8 cellular contexts compared by ENCODE assay signal in the genomic region with DNA sequence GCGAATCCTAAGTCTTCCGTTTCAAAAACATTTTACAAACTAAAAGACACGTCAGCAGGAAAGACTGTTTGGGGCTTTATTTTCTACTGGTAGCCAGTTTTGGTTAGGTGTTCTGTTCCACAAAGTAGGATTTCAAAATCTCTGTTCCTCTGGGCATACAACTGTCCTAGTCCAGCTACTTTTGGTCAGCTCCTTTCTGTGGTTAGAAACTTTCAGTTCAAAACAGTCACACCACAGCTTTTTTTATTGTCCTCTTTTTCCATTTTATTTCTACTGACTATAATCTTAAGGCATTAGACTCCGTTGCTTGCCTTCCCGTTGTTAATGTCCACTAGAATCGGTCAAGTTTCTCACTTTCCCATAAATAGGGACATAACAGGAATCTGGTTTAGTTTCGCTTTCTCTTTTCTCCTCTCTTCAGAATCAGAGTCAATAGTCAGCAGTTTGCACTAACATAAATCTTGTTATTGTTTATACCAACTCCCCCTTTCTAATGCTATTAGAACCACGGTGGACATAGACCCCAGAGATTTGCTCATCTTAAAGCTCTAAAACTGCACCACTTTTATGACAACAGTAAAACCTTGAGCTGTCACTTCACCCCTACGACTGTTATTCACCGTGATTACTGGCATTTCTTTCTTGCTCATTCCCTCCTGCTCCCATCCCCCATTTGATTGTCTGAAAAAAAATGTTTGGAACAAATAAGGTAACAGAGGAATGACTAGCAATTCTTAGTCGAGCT. TPM values are rescaled to one million over a fixed set of nuclear protein-coding genes. Genes with fewer than 3 reads are reported as not detected.
DNase-seq lines count a peak whose midpoint lies in the region; ATAC-seq, FAIRE-seq and TF ChIP-seq lines count a peak whose summit lies in the region.

No MANE protein-coding gene starts in this region.

- in situ Hi-C loops in brain microvascular endothelial cell (cut with HindIII; ENCODE audit: low pct_ligation_motif_present, low sequenced_read_pairs) = no loop called here

- H3K4me3 ChIP-seq in LNCaP clone FGC (ENCODE audit: low read depth, low read length) = peak overlapping the region; percentile 44
- peak overlapping the region; percentile 49 for H3K4me3 ChIP-seq in brain microvascular endothelial cell (ENCODE audit: low read depth, low read length)
- H3K4me3 ChIP-seq in lower lobe of right lung = peak overlapping the region; percentile 49
- no peak overlapping the region for H3K4me3 ChIP-seq in Karpas-422 (ENCODE audit: low read length)

- H3K9me2 ChIP-seq in Karpas-422 (replicated peaks; ENCODE audit: insufficient read depth, low read length) = no peaks in the 10 kb centered on the region

- peak in 1 of 2 donors; percentile 51 for ATAC-seq in lower lobe of right lung

- H3K36me3 ChIP-seq in brain microvascular endothelial cell (replicated peaks) (no peaks in the 10 kb centered on the region), lower lobe of right lung (no peaks in the 10 kb centered on the region), Karpas-422 (ENCODE audit: insufficient read depth, low read length) (no peaks in the 10 kb centered on the region)

- peak; percentile 21 for DNase-seq in AG08396 (ENCODE audit: low spot score)
- DNase-seq in LNCaP clone FGC (ENCODE audit: low read depth) = no peak
- peak; percentile 4 for DNase-seq in brain microvascular endothelial cell
- DNase-seq in lower lobe of right lung = no peak
- peak; percentile 20 for DNase-seq in urothelium cell line (ENCODE audit: low spot score)
- no peak for DNase-seq in activated CD8-positive, alpha-beta memory T cell treated with anti-CD3 and anti-CD28 coated beads for 24 hours
- no peak for DNase-seq in GM20000 (ENCODE audit: low spot score)
- DNase-seq in Karpas-422 = no peak

- H2AFZ ChIP-seq in Karpas-422 (ENCODE audit: low read length) = no peak overlapping the region

- H4K20me1 ChIP-seq in Karpas-422 (ENCODE audit: insufficient read depth, low read depth, low read length) = no peaks in the 10 kb centered on the region

- H3K4me2 ChIP-seq in Karpas-422 (ENCODE audit: low read depth, low read length, poor library complexity, severe bottlenecking) = no peak overlapping the region

- H3K79me2 ChIP-seq in Karpas-422 (ENCODE audit: low read length) = no peaks in the 10 kb centered on the region

- no peak for FAIRE-seq in urothelium cell line (lab: Jason Lieb, UNC)

- no peaks in the 10 kb centered on the region for H3K27me3 ChIP-seq in brain microvascular endothelial cell (replicated peaks)
- H3K27me3 ChIP-seq in lower lobe of right lung (ENCODE audit: low read depth) = no peaks in the 10 kb centered on the region
- no peaks in the 10 kb centered on the region for H3K27me3 ChIP-seq in Karpas-422 (ENCODE audit: low read length)

- H3K27ac ChIP-seq in brain microvascular endothelial cell = peak overlapping the region; percentile 34
- H3K27ac ChIP-seq in lower lobe of right lung = peak overlapping the region; percentile 58
- no peak overlapping the region for H3K27ac ChIP-seq in Karpas-422 (ENCODE audit: low read length)

- H3K9me3 ChIP-seq in lower lobe of right lung (no peaks in the 10 kb centered on the region), Karpas-422 (ENCODE audit: low read length) (no peaks in the 10 kb centered on the region)

- no peak overlapping the region for H3K9ac ChIP-seq in Karpas-422 (ENCODE audit: low read length)

- intact Hi-C loops in lower lobe of right lung (cut with DNase I) = no loop called here

- TF ChIP-seq CTCF in LNCaP clone FGC (IDR thresholded peaks at IDR 0.05; ENCODE audit: control insufficient read depth, extremely low read depth, insufficient read depth) (no peak), brain microvascular endothelial cell (IDR thresholded peaks at IDR 0.05; ENCODE audit: low read depth, low read length, missing control alignments) (no peak), lower lobe of right lung (IDR thresholded peaks at IDR 0.05) (no peak), GM20000 (IDR thresholded peaks at IDR 0.05; ENCODE audit: extremely low read depth, missing control alignments) (no peak)

- no peaks in the 10 kb centered on the region for H3K4me1 ChIP-seq in lower lobe of right lung
- H3K4me1 ChIP-seq in Karpas-422 (ENCODE audit: low read length) = no peaks in the 10 kb centered on the region

RNA-seq across cellular contexts. Expression of a gene that starts 41.5 kb away (rescaled TPM):
- 0.95 TPM for total RNA-seq in lower lobe of right lung
- 1.6 and 6.9 TPM in 2 replicates for total RNA-seq in Karpas-422 (2014; rRNA removed; shearing (Covaris generic); ENCODE audit: low replicate concordance)

Comparison
In these comparisons a context has a peak if more than half of its experiments do, and no peak if none do; other contexts are left out.
1. DNase-seq: peak in AG08396 (single experiment), brain microvascular endothelial cell (single experiment) and urothelium cell line (single experiment); none in LNCaP clone FGC (single experiment), lower lobe of right lung (single experiment), activated CD8-positive, alpha-beta memory T cell treated with anti-CD3 and anti-CD28 coated beads for 24 hours (single experiment), GM20000 (single experiment) and Karpas-422 (single experiment).